In the genomic region with DNA sequence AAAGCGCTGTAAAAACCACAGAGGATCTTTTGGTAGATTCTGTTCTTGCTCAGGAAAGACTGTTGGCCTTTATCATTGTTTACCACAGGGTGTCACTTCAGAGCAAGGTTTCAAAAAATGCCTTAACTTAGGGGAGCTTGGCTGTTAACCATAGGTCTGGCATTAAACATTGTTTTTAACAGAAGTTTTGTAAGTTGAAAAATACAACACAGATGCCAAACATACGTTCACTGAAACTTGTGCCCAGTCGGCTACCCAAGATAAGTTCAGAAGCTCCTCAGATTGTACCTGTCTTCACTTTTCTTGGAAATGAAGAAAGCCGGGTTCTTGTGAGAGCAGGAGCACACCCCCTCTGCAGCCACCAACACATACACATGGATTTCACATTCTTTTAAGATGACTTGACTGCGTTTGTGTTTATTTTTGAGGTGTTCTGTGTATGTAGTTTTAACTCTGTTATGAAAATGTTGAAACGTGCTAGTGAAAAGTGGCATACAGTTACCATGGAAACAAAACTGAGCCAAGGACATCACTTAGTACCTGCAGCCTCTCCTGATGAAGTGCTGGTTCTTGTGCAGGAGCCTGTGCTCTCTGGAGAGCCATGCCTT, we compare ENCODE assay signal across 9 cellular contexts.
A peak's percentile ranks its signal among the peaks of the same experiment; 100 is the strongest.
DNase-seq lines count a peak whose midpoint lies in the region; ATAC-seq and TF ChIP-seq lines count a peak whose summit lies in the region.
"Had no signal": no experiment of that assay in that cellular context is flagged by ENCODE, and none has a peak within 500 bp of the region (broad histone marks: within the 10 kb centered on the region; RNA-seq: fewer than 3 reads in every experiment).

No MANE protein-coding gene starts in this region.

- H3K9me3 ChIP-seq in left lung (no peaks in the 10 kb centered on the region), spleen (peaks cover 0 to 4% (median 0%) of the 10 kb centered on the region in 8 donors)
- no peaks in the 10 kb centered on the region for H3K9me3 ChIP-seq in naive thymus-derived CD4-positive, alpha-beta T cell (ENCODE audit: control insufficient read depth in 2 of 3, low read length in 3 of 3)

- H3K27me3 Mint-ChIP-seq in brain = no peaks in the 10 kb centered on the region
- H3K27me3 Mint-ChIP-seq in naive thymus-derived CD4-positive, alpha-beta T cell = peaks cover 19 to 40% (median 30%) of the 10 kb centered on the region in 5 donors

- peaks cover 24% of the 10 kb centered on the region for H3K36me3 Mint-ChIP-seq in brain
- H3K36me3 Mint-ChIP-seq in naive thymus-derived CD4-positive, alpha-beta T cell = peaks cover 0 to 4% (median 0%) of the 10 kb centered on the region in 5 donors

- peak; percentile 39; the same call in 1 of the 2 replicates for TF ChIP-seq CTCF in GM12874 (IDR thresholded peaks at IDR 0.05; ENCODE audit: insufficient read depth, low read depth, low read length)
- TF ChIP-seq CTCF in brain (conservative IDR thresholded peaks at IDR 0.05) = peak; percentile 73 to 79
- TF ChIP-seq CTCF in left lung (IDR thresholded peaks at IDR 0.05) = peak; percentile 24 to 36
- peak in 4 of 11 experiments; percentile 19 to 45 (median 28) for TF ChIP-seq CTCF in spleen (IDR thresholded peaks at IDR 0.05 in 8 of 11, conservative IDR thresholded peaks at IDR 0.05 in 3 of 11)

- H3K27ac ChIP-seq in left lung (no peak overlapping the region), spleen (no peak overlapping the region)
- no peak overlapping the region for H3K27ac ChIP-seq in naive thymus-derived CD4-positive, alpha-beta T cell (ENCODE audit: low read depth, low read length)

- CTCF ChIA-PET in naive thymus-derived CD4-positive, alpha-beta T cell (lab: Charles Lee) = no interaction called here

- H3K4me1 Mint-ChIP-seq in brain = peaks cover 5% of the 10 kb centered on the region
- no peaks in the 10 kb centered on the region for H3K4me1 Mint-ChIP-seq in naive thymus-derived CD4-positive, alpha-beta T cell

- DNase-seq in MV-4-11 (lab: John Stamatoyannopoulos, UW) (peak; percentile 27), left lung (peak in 1 of 2 donors; percentile 37), spleen (no peak)
- DNase-seq in stimulated activated naive CD8-positive, alpha-beta T cell treated with anti-CD3 and anti-CD28 coated beads, Interleukin-15, Interleukin-2, amounts not matched to agents 100 U/mL and 50 U/mL, for 24 hours = no peak
- DNase-seq in naive thymus-derived CD4-positive, alpha-beta T cell = no peak
- DNase-seq: activated B cell treated with CpG ODN at 0.5 μM for 24 hours had no signal

- WGBS in spleen, 5 donors = 59 to 68% (median 64%) methylated on average over 6 of the region's 6 CpGs

- TF ChIP-seq POLR2A in spleen (IDR thresholded peaks at IDR 0.05) = no peak

- no peaks in the 10 kb centered on the region for H3K4me1 ChIP-seq in left lung
- H3K4me1 ChIP-seq in spleen = no peaks in the 10 kb centered on the region
- H3K4me1 ChIP-seq in naive thymus-derived CD4-positive, alpha-beta T cell (ENCODE audit: control insufficient read depth in 2 of 2, insufficient read depth in 2 of 2, low read length in 2 of 2) = no peaks in the 10 kb centered on the region

- H3K27me3 ChIP-seq in left lung (no peaks in the 10 kb centered on the region), spleen (replicated peaks in 1 of 7) (peaks cover 0 to 15% (median 0%) of the 10 kb centered on the region in 7 donors)
- no peaks in the 10 kb centered on the region for H3K27me3 ChIP-seq in naive thymus-derived CD4-positive, alpha-beta T cell (ENCODE audit: control insufficient read depth in 2 of 2, insufficient read depth in 2 of 2, low read length in 2 of 2)

- intact Hi-C loops in left lung (cut with DNase I) = loop anchor here in 1 of 2 donors (5.0 kb wide), 2 partner anchors 116 to 626 kb away; no protein-coding TSS in a partner anchor
- intact Hi-C loops in spleen (cut with DNase I; ENCODE audit: low total_unique reads) = no loop called here
- intact Hi-C loops in naive thymus-derived CD4-positive, alpha-beta T cell (cut with micrococcal nuclease) = no loop called here

- H3K36me3 ChIP-seq in left lung = no peaks in the 10 kb centered on the region
- no peaks in the 10 kb centered on the region for H3K36me3 ChIP-seq in spleen
- H3K36me3 ChIP-seq in naive thymus-derived CD4-positive, alpha-beta T cell (ENCODE audit: control insufficient read depth in 2 of 3, insufficient read depth in 3 of 3, low read length in 3 of 3) = no peaks in the 10 kb centered on the region

- H3K9me3 Mint-ChIP-seq in brain = peaks cover 2 to 4% (median 3%) of the 10 kb centered on the region in 5 experiments
- H3K9me3 Mint-ChIP-seq in naive thymus-derived CD4-positive, alpha-beta T cell = peaks cover 0 to 2% (median 0%) of the 10 kb centered on the region in 11 donors

- H3K27ac Mint-ChIP-seq in brain = no peak overlapping the region
- H3K27ac Mint-ChIP-seq in naive thymus-derived CD4-positive, alpha-beta T cell = no peak overlapping the region
- H3K27ac Mint-ChIP-seq: activated B cell treated with CpG ODN at 0.5 μM for 24 hours had no signal

- ATAC-seq in left lung (peak; percentile 87), HG02571 (IDR thresholded peaks at IDR 0.05; ENCODE audit: unreplicated experiment) (no peak)
- no peak for ATAC-seq in stimulated activated naive CD8-positive, alpha-beta T cell treated with anti-CD3 and anti-CD28 coated beads, Interleukin-15, Interleukin-2, amounts not matched to agents 100 U/mL and 50 U/mL, for 24 hours
- no peak for ATAC-seq in naive thymus-derived CD4-positive, alpha-beta T cell

- H3K4me3 ChIP-seq in left lung = no peak overlapping the region
- H3K4me3 ChIP-seq in spleen = no peak overlapping the region
- no peak overlapping the region for H3K4me3 ChIP-seq in naive thymus-derived CD4-positive, alpha-beta T cell (ENCODE audit: low read length)

- POLR2A ChIA-PET in naive thymus-derived CD4-positive, alpha-beta T cell (lab: Charles Lee) = no interaction called here

- no peak overlapping the region for H3K4me3 Mint-ChIP-seq in brain
- H3K4me3 Mint-ChIP-seq in naive thymus-derived CD4-positive, alpha-beta T cell = no peak overlapping the region
- H3K4me3 Mint-ChIP-seq: activated B cell treated with CpG ODN at 0.5 μM for 24 hours had no signal
